In the genomic region with DNA sequence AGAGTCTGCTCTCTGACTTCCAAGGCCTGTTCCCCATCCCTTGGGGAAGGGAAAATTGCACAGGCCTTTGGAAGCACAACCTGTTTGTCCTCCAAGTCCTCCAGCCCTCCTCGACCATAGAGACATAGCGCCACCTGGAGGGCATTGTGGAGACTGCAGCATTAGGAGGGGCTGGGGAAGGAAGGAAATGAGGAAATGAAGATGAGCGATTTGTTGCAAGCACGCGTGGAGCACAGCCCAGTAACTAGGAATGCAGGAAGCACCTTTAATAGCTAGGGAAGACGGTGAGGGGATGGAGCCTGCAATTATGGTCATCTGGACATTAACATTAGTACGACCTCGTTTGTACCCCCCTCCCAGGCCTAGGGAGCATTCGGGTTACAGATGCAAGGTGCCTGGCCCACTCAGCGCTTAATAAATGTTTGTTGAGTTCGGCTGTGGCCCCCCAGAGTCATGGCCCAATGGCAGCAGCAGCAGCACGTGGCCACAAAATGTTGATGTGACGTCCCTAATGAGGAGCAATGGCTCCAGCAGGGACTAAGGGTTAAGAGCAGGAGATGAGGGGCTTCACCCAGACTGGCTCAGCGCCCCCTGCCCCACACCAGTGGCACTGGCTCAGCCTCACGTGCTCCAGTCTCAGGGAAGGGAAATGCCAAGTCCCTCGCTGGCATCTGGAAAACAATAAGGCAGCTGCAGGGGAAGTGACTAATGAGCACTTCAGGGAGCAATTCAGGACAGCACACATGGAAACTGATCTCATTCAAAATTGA, we compare ENCODE assay signal across 8 cellular contexts. TPM values are rescaled to one million over a fixed set of nuclear protein-coding genes. Genes with fewer than 3 reads are reported as not detected.
DNase-seq lines count a peak whose midpoint lies in the region; ATAC-seq and TF ChIP-seq lines count a peak whose summit lies in the region.

No MANE protein-coding gene starts in this region.

- TF ChIP-seq CTCF in osteoblast (IDR thresholded peaks at IDR 0.05; ENCODE audit: extremely low read depth, low read depth, low read length) (peak; percentile 99), thoracic aorta (IDR thresholded peaks at IDR 0.05) (peak; percentile 94)

- H3K79me2 ChIP-seq in osteoblast (ENCODE audit: insufficient read depth, low read length): no peaks in the 10 kb centered on the region

- H3K4me1 ChIP-seq in SJCRH30 (peaks cover 11% of the 10 kb centered on the region), osteoblast (ENCODE audit: insufficient read depth, low read length) (peaks cover 29% of the 10 kb centered on the region), thoracic aorta (ENCODE audit: control insufficient read depth in 1 of 2, low read depth in 2 of 2) (peaks cover 0 to 8% of the 10 kb centered on the region in 2 donors)

- peak overlapping the region; percentile 25 for H2AFZ ChIP-seq in osteoblast (ENCODE audit: low read length)

- H3K27ac ChIP-seq in SJCRH30 (peak overlapping the region; percentile 35), osteoblast (ENCODE audit: low read depth, low read length) (peak overlapping the region; percentile 58), thoracic aorta (no peak overlapping the region)

- DNase-seq in GF-D8 (lab: John Stamatoyannopoulos, UW) (peak; percentile 53), MV-4-11 (lab: John Stamatoyannopoulos, UW) (peak; percentile 86), SJCRH30 (peak; percentile 76 to 94), germinal center (ENCODE audit: low spot score) (peak; percentile 83), osteoblast (ENCODE audit: insufficient read length, low spot score, missing footprints) (peak; percentile 97), thoracic aorta (ENCODE audit: low spot score) (peak; percentile 62)
- peak; percentile 83 for DNase-seq in activated naive CD4-positive, alpha-beta T cell treated with Interleukin-2 at 50 U/mL for 16 hours

- peaks cover 4% of the 10 kb centered on the region for H4K20me1 ChIP-seq in osteoblast (ENCODE audit: insufficient read depth, low read length)

- peaks cover 16% of the 10 kb centered on the region for H3K27me3 ChIP-seq in SJCRH30
- H3K27me3 ChIP-seq in osteoblast (ENCODE audit: insufficient read depth, low read length): peaks cover 8% of the 10 kb centered on the region
- no peaks in the 10 kb centered on the region for H3K27me3 ChIP-seq in thoracic aorta (replicated peaks; ENCODE audit: insufficient read depth)

- peak overlapping the region; percentile 11; the same call in 1 of the 2 replicates for H3K4me3 ChIP-seq in SJCRH30
- H3K4me3 ChIP-seq in osteoblast (ENCODE audit: insufficient read depth, low read length): peak overlapping the region; percentile 34
- no peak overlapping the region for H3K4me3 ChIP-seq in thoracic aorta

- no peaks in the 10 kb centered on the region for H3K9me3 ChIP-seq in SJCRH30 (replicated peaks)
- H3K9me3 ChIP-seq in osteoblast (ENCODE audit: low read depth, low read length): no peaks in the 10 kb centered on the region
- no peaks in the 10 kb centered on the region for H3K9me3 ChIP-seq in thoracic aorta

- H3K36me3 ChIP-seq in SJCRH30: peaks cover 5% of the 10 kb centered on the region; the same call in 1 of the 2 replicates
- H3K36me3 ChIP-seq in osteoblast (ENCODE audit: insufficient read depth, low read length): no peaks in the 10 kb centered on the region
- H3K36me3 ChIP-seq in thoracic aorta: peaks cover 3% of the 10 kb centered on the region

- ATAC-seq in thoracic aorta (ENCODE audit: insufficient number of reproducible peaks, low FRiP score, low read depth) (peak; percentile 42), GM19463 (IDR thresholded peaks at IDR 0.05; ENCODE audit: unreplicated experiment) (no peak)

- H3K4me2 ChIP-seq in osteoblast (ENCODE audit: insufficient read depth, low read length): peak overlapping the region; percentile 73

RNA-seq across cellular contexts. Expression of a gene that starts 8.0 kb away (rescaled TPM):
- total RNA-seq in SJCRH30 (2014; rRNA removed; shearing (Covaris generic)): 4.7 and 6.2 TPM in 2 replicates
- total RNA-seq in osteoblast: 0.36 and 1.5 TPM in 2 replicates
- total RNA-seq in thoracic aorta: 10 to 100 TPM in 1 of 2 donors, 1 to 10 TPM in 1; 7.3 to 15.9 TPM

RNA-seq across cellular contexts. Expression of a gene that starts 13.9 kb away (rescaled TPM):
- 26.7 and 28.8 TPM in 2 replicates for total RNA-seq in SJCRH30 (2014; rRNA removed; shearing (Covaris generic))
- 31.8 and 37.3 TPM in 2 replicates for total RNA-seq in osteoblast
- total RNA-seq in thoracic aorta: 10 to 100 TPM; 27.2 to 41.8 TPM

RNA-seq across cellular contexts. Expression of a gene that starts 58.3 kb away (rescaled TPM):
- 0.25 and 0.73 TPM in 2 replicates for total RNA-seq in SJCRH30 (2014; rRNA removed; shearing (Covaris generic))
- total RNA-seq in osteoblast (under 0.01 TPM in 1 of 2 replicates, not detected in the other), thoracic aorta (1 to 10 TPM in 1 of 2 donors, under 1 TPM in 1; 0.27 to 3.0 TPM)

Comparison
In these comparisons a context has a peak if more than half of its experiments do, and no peak if none do; other contexts are left out.
1. H3K27ac ChIP-seq: peak in SJCRH30 (single experiment) and osteoblast (single experiment); none in thoracic aorta (0 of 2).
2. Peak in every context shown above with its lines, with median percentiles within 50 percentile points of each other: DNase-seq.